ENCODE assay signal across 19 cellular contexts in genomic region chr10:96814264-96814663, GRCh38. TPM values are rescaled to one million over a fixed set of nuclear protein-coding genes. Genes with fewer than 3 reads are reported as not detected.
A peak's percentile ranks its signal among the peaks of the same experiment; 100 is the strongest.
DNase-seq lines count a peak whose midpoint lies in the region; ATAC-seq, FAIRE-seq and TF ChIP-seq lines count a peak whose summit lies in the region.
"Had no signal": no experiment of that assay in that cellular context is flagged by ENCODE, and none has a peak within 500 bp of the region (broad histone marks: within the 10 kb centered on the region; RNA-seq: fewer than 3 reads in every experiment).

No MANE protein-coding gene starts in this region.

- in situ Hi-C loops in IMR-90 (cut with MboI; ENCODE audit: low sequenced_read_pairs): no loop called here

- H2AK5ac ChIP-seq in IMR-90 (ENCODE audit: low read depth, low read length): peak overlapping the region; percentile 3; the same call in 1 of the 2 replicates

- peak overlapping the region; percentile 18 for H2BK5ac ChIP-seq in IMR-90 (ENCODE audit: low read depth, low read length, poor library complexity, severe bottlenecking)

- H4K8ac ChIP-seq in IMR-90 (ENCODE audit: low read depth in 2 of 2, low read length in 2 of 2): no peak overlapping the region

- H3K18ac ChIP-seq in IMR-90 (ENCODE audit: low read depth, low read length): no peak overlapping the region

- H3K4me1 ChIP-seq in IMR-90 (ENCODE audit: control insufficient read depth, insufficient read depth, low read length) (0 out of 2 replicates have a peak, but pooled peaks cover 1% of the 10 kb centered on the region), keratinocyte (ENCODE audit: control insufficient read depth, extremely low read depth, insufficient read depth, low read length) (peaks cover 12% of the 10 kb centered on the region)
- H3K4me1 ChIP-seq: BLaER1, psoas muscle had no signal

- H3K27me3 ChIP-seq in IMR-90 (ENCODE audit: control insufficient read depth, insufficient read depth, low read length) (no peaks in the 10 kb centered on the region), keratinocyte (ENCODE audit: control insufficient read depth, extremely low read depth, insufficient read depth, low read length) (no peaks in the 10 kb centered on the region)
- H3K27me3 ChIP-seq: BLaER1 had no signal

- intact Hi-C loops in IMR-90 (cut with micrococcal nuclease): no loop called here

- no peak overlapping the region for H4K5ac ChIP-seq in IMR-90 (ENCODE audit: low read depth, low read length)

- DNase-seq in AG08396 (ENCODE audit: low spot score) (peak; percentile 43), IMR-90 (peak; percentile 86), astrocyte of the hippocampus (ENCODE audit: low read depth, low spot score) (peak; percentile 87), keratinocyte (ENCODE audit: low read depth, low spot score) (peak; percentile 69), erythroblast (lab: John Stamatoyannopoulos, UW) (no peak), amygdala (lab: John Stamatoyannopoulos, UW) (no peak)
- DNase-seq in stimulated activated CD4-positive, alpha-beta T cell treated with anti-CD3 and anti-CD28 coated beads, Interleukin-4, amount 100 ng/mL, for 1 hour: no peak
- DNase-seq: activated CD4-positive, alpha-beta T cell treated with anti-CD3 and anti-CD28 coated beads, Interleukin-2, amount 50 U/mL, for 48 hours; activated gamma-delta T cell; H7; NCI-H1105 treated with DMSO at 0.1 percent for 48 hours; NCI-H446 treated with DMSO at 0.1 percent for 48 hours; OCI-M1; psoas muscle had no signal

- H3K23ac ChIP-seq in IMR-90 (ENCODE audit: low read depth, low read length): no peak overlapping the region

- H3K79me2 ChIP-seq in keratinocyte (ENCODE audit: control insufficient read depth, insufficient read depth, low read length): no peaks in the 10 kb centered on the region

- H3K9ac ChIP-seq in IMR-90 (ENCODE audit: low read depth, low read length): no peak overlapping the region
- no peak overlapping the region for H3K9ac ChIP-seq in keratinocyte (ENCODE audit: control insufficient read depth, extremely low read depth, insufficient read depth, low read length)
- H3K9ac ChIP-seq: BLaER1 had no signal

- H3K56ac ChIP-seq in IMR-90 (ENCODE audit: extremely low read depth, insufficient read depth, low read length): no peak overlapping the region

- H2AK9ac ChIP-seq in IMR-90 (replicated peaks; ENCODE audit: low read depth, low read length, poor library complexity): no peak overlapping the region

- H3K14ac ChIP-seq in IMR-90 (replicated peaks; ENCODE audit: low read depth, low read length): no peak overlapping the region

- no peak for TF ChIP-seq RAD21 in IMR-90 (IDR thresholded peaks at IDR 0.05; ENCODE audit: low read length)

- H3K4me3 ChIP-seq in IMR-90 (ENCODE audit: insufficient read depth, low read depth, low read length) (no peak overlapping the region), keratinocyte (ENCODE audit: control insufficient read depth in 2 of 3, extremely low read depth in 1 of 3, insufficient read depth in 2 of 3, low read depth in 1 of 3, low read length in 3 of 3) (no peak overlapping the region)
- H3K4me3 ChIP-seq: BLaER1, psoas muscle had no signal

- H3K4me2 ChIP-seq in IMR-90 (ENCODE audit: low read depth, low read length) (no peak overlapping the region), keratinocyte (ENCODE audit: control insufficient read depth, extremely low read depth, insufficient read depth, low read depth, low read length) (no peak overlapping the region)
- H3K4me2 ChIP-seq: BLaER1 had no signal

- TF ChIP-seq POLR2A in IMR-90 (IDR thresholded peaks at IDR 0.05; ENCODE audit: low read depth, low read length): no peak
- no peak for TF ChIP-seq POLR2A in erythroblast (IDR thresholded peaks at IDR 0.05; ENCODE audit: low read length)

- no peak overlapping the region for H4K91ac ChIP-seq in IMR-90 (ENCODE audit: insufficient read depth, low read depth, low read length)

- BruUV-seq in IMR-90 (replicated peaks; lab: Mats Ljungman, UMichigan): no TSS peak

- H3K79me1 ChIP-seq in IMR-90 (ENCODE audit: low read depth in 1 of 2, low read length in 2 of 2): no peaks in the 10 kb centered on the region

- no peak overlapping the region for H3K4ac ChIP-seq in IMR-90 (ENCODE audit: low read depth, low read length)

- no peaks in the 10 kb centered on the region for H3K36me3 ChIP-seq in IMR-90 (ENCODE audit: control insufficient read depth, insufficient read depth, low read length)
- no peaks in the 10 kb centered on the region for H3K36me3 ChIP-seq in keratinocyte (ENCODE audit: control insufficient read depth in 2 of 2, extremely low read depth in 1 of 2, insufficient read depth in 2 of 2, low read length in 2 of 2)

- CTCF ChIA-PET in IMR-90 (lab: Yijun Ruan, JAX): interaction anchor here (0.6 kb wide), 1 partner anchor 49 kb away, joined by 6 read pairs; no protein-coding TSS in a partner anchor

- no peak overlapping the region for H2AFZ ChIP-seq in IMR-90 (replicated peaks; ENCODE audit: low read length, poor library complexity)
- H2AFZ ChIP-seq in keratinocyte (ENCODE audit: control insufficient read depth, low read length): no peak overlapping the region

- dilution Hi-C loops in IMR-90 (cut with HindIII; ENCODE audit: low sequenced_read_pairs, unreplicated experiment): no loop called here
- dilution Hi-C loops in keratinocyte (cut with MboI; ENCODE audit: extremely low pct_ligation_motif_present, low sequenced_read_pairs): no loop called here

- no peaks in the 10 kb centered on the region for H4K20me1 ChIP-seq in IMR-90 (ENCODE audit: insufficient read depth, low read length)
- no peaks in the 10 kb centered on the region for H4K20me1 ChIP-seq in keratinocyte (ENCODE audit: control insufficient read depth, extremely low read depth, insufficient read depth, low read length)
- H4K20me1 ChIP-seq: BLaER1 had no signal

- H3K27ac ChIP-seq in IMR-90 (ENCODE audit: insufficient read depth, low read length) (no peak overlapping the region), keratinocyte (ENCODE audit: control insufficient read depth, insufficient read depth, low read length) (no peak overlapping the region)
- H3K27ac ChIP-seq: BLaER1, psoas muscle had no signal

- POLR2A ChIA-PET in IMR-90 (lab: Charles Lee; ENCODE audit: unreplicated experiment): no interaction called here

- FAIRE-seq in keratinocyte (lab: Jason Lieb, UNC): peak; percentile 78
- FAIRE-seq: endometrium, GM18507 had no signal

- WGBS in IMR-90 (ENCODE audit: extremely low coverage in 2 of 2, insufficient read length in 1 of 2), 2 experiments: no CpG with 5 or more reads among the region's 1 CpG

- no peaks in the 10 kb centered on the region for H3K9me1 ChIP-seq in IMR-90 (ENCODE audit: insufficient read depth, low read length)
- no peaks in the 10 kb centered on the region for H3K9me1 ChIP-seq in keratinocyte (ENCODE audit: control insufficient read depth, extremely low read depth, insufficient read depth, low read length)

- peak; percentile 86 for ATAC-seq in IMR-90 (ENCODE audit: low read depth)
- no peak for ATAC-seq in HG03025 (IDR thresholded peaks at IDR 0.05; ENCODE audit: low FRiP score, unreplicated experiment)
- ATAC-seq: psoas muscle; stimulated activated effector memory CD8-positive, alpha-beta T cell treated with anti-CD3 and anti-CD28 coated beads, Interleukin-12 subunit alpha, Interleukin-12 subunit beta, amount 100 ng/mL, for 72 hours had no signal

- no peak overlapping the region for H2BK20ac ChIP-seq in IMR-90 (ENCODE audit: low read depth, low read length)

- TF ChIP-seq CTCF in IMR-90 (conservative IDR thresholded peaks at IDR 0.05; ENCODE audit: low read depth, low read length) (no peak), keratinocyte (optimal IDR thresholded peaks at IDR 0.05 in 1 of 3, IDR thresholded peaks at IDR 0.05 in 1 of 3, conservative IDR thresholded peaks at IDR 0.05 in 1 of 3; ENCODE audit: extremely low read depth in 1 of 3, insufficient read depth in 2 of 3, low read length in 3 of 3) (no peak)

- no peaks in the 10 kb centered on the region for H3K9me3 ChIP-seq in IMR-90 (ENCODE audit: control insufficient read depth, insufficient read depth, low read length)
- no peaks in the 10 kb centered on the region for H3K9me3 ChIP-seq in keratinocyte (ENCODE audit: control insufficient read depth, low read depth, low read length)
- H3K9me3 ChIP-seq: psoas muscle had no signal

- no peak overlapping the region for H2BK15ac ChIP-seq in IMR-90 (ENCODE audit: low read depth, low read length)

- H2BK120ac ChIP-seq in IMR-90 (ENCODE audit: low read depth, low read length): no peak overlapping the region; the same call in 1 of the 2 replicates

TF ChIP-seq in IMR-90, 13 proteins besides CTCF, POLR2A, EP300 and RAD21 (continues in another document):
- no peak for TF ChIP-seq MAZ (IDR thresholded peaks at IDR 0.05; ENCODE audit: borderline replicate concordance, low read depth, low read length)
- TF ChIP-seq, protein P1, sequence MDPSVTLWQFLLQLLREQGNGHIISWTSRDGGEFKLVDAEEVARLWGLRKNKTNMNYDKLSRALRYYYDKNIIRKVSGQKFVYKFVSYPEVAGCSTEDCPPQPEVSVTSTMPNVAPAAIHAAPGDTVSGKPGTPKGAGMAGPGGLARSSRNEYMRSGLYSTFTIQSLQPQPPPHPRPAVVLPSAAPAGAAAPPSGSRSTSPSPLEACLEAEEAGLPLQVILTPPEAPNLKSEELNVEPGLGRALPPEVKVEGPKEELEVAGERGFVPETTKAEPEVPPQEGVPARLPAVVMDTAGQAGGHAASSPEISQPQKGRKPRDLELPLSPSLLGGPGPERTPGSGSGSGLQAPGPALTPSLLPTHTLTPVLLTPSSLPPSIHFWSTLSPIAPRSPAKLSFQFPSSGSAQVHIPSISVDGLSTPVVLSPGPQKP (IDR thresholded peaks at IDR 0.05; ENCODE audit: borderline replicate concordance, low read depth, low read length): no peak
- no peak for TF ChIP-seq RFX5 (IDR thresholded peaks at IDR 0.05; ENCODE audit: low read depth, low read length)
- TF ChIP-seq BHLHE40 (IDR thresholded peaks at IDR 0.05; ENCODE audit: low read depth, low read length): peak; percentile 13; the same call in 1 of the 2 replicates
- TF ChIP-seq FOS (IDR thresholded peaks at IDR 0.05; ENCODE audit: low read depth, low read length): no peak
- peak; percentile 52; the same call in 1 of the 2 replicates for TF ChIP-seq NFE2L2 (IDR thresholded peaks at IDR 0.05; ENCODE audit: low read depth, low read length)

RNA-seq across cellular contexts. Expression of gene LCOR, which starts 17.8 kb away (rescaled TPM):
- total RNA-seq in IMR-90 (2012; rRNA removed): 25.8 and 36.9 TPM in 2 replicates
- 3.4 and 3.7 TPM in 2 replicates for polyA plus RNA-seq in IMR-90 (2012; rRNA removed)
- 0.82 and 1.1 TPM in 2 replicates for polyA plus RNA-seq in IMR-90 (2012; cell fraction: cytosol; rRNA removed)
- polyA plus RNA-seq in IMR-90 (2012; cell fraction: nucleus; rRNA removed; ENCODE audit: low replicate concordance): 2.3 and 6.1 TPM in 2 replicates
- 6.7 to 11.4 TPM (median 10.7 TPM) in 3 replicates for polyA plus RNA-seq in keratinocyte
- polyA plus RNA-seq in keratinocyte (2011; ENCODE audit: low read depth): 6.2 TPM
- polyA plus RNA-seq in keratinocyte (2011; cell fraction: cytosol; rRNA removed): 6.3 and 9.1 TPM in 2 replicates
- polyA plus RNA-seq in keratinocyte (2011; cell fraction: nucleus; rRNA removed): 10.0 and 11.9 TPM in 2 replicates
- 6.0 and 8.3 TPM in 2 replicates for polyA plus RNA-seq in keratinocyte (2012; ENCODE audit: low replicate concordance)
- polyA minus RNA-seq in keratinocyte: 20.7 to 39.3 TPM (median 25.2 TPM) in 3 replicates
- 17.3 TPM for polyA minus RNA-seq in keratinocyte (2011; cell fraction: cytosol; rRNA and poly(A)+ RNA removed)
- polyA minus RNA-seq in keratinocyte (2011; cell fraction: nucleus; rRNA and poly(A)+ RNA removed): 29.9 and 48.5 TPM in 2 replicates

Comparison
In these comparisons a context has a peak if more than half of its experiments do, and no peak if none do; other contexts are left out.
1. DNase-seq: peak in AG08396 (single experiment), IMR-90 (single experiment), astrocyte of the hippocampus (single experiment) and keratinocyte (single experiment); none in stimulated activated CD4-positive, alpha-beta T cell treated with anti-CD3 and anti-CD28 coated beads, Interleukin-4, amount 100 ng/mL, for 1 hour (single experiment), erythroblast (0 of 2) and amygdala (0 of 56).